Comparison of ENCODE assay signal across 1 cellular context in the genomic region with DNA sequence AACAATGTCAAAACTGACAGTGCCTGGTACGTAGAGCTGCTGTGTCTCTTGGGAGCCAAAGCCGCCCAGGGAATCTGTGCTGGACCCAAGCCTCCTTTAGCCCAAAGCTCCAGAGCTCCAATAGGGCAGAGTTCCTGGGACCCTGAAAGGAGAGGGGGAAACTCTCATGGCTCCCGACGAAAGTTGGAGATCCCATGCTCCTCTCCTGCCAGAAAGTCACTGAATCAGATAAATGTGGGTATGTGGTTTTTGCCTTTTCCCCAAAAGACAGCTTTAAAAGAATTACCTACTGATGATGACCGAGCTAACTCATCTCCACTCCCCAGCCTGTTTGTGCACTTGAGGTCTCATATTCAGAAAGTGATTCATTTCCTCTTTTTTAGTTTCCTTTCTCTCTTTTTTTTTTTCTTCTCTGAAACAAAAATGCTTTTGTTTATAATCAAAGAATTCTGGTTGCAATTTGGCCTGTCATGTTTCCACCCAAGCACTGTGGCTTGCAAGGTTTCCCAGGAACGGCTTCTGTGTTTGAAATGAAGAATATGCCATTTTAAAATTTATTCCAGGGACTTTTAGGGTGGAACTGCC.
TF ChIP-seq lines count a peak whose summit lies in the region.

No MANE protein-coding gene starts in this region.

TF ChIP-seq in GM12878, 131 proteins besides CTCF, POLR2A, EP300 and RAD21 (continued from another document and continues in another):
- TF ChIP-seq, protein P1, sequence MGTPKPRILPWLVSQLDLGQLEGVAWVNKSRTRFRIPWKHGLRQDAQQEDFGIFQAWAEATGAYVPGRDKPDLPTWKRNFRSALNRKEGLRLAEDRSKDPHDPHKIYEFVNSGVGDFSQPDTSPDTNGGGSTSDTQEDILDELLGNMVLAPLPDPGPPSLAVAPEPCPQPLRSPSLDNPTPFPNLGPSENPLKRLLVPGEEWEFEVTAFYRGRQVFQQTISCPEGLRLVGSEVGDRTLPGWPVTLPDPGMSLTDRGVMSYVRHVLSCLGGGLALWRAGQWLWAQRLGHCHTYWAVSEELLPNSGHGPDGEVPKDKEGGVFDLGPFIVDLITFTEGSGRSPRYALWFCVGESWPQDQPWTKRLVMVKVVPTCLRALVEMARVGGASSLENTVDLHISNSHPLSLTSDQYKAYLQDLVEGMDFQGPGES (IDR thresholded peaks at IDR 0.05) = no peak; the same call in 1 of the 2 replicates
- TF ChIP-seq, protein P2, sequence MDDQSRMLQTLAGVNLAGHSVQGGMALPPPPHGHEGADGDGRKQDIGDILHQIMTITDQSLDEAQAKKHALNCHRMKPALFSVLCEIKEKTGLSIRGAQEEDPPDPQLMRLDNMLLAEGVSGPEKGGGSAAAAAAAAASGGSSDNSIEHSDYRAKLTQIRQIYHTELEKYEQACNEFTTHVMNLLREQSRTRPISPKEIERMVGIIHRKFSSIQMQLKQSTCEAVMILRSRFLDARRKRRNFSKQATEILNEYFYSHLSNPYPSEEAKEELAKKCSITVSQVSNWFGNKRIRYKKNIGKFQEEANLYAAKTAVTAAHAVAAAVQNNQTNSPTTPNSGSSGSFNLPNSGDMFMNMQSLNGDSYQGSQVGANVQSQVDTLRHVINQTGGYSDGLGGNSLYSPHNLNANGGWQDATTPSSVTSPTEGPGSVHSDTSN (IDR thresholded peaks at IDR 0.05; ENCODE audit: insufficient replicate concordance, low read depth, low read length) = no peak
- TF ChIP-seq BRCA1 (IDR thresholded peaks at IDR 0.05; ENCODE audit: low read depth, low read length) (no peak), HCFC1 (IDR thresholded peaks at IDR 0.05; ENCODE audit: low read length) (no peak), IRF4 (IDR thresholded peaks at IDR 0.05; ENCODE audit: low read depth, low read length) (peak; percentile 90), WRNIP1 (IDR thresholded peaks at IDR 0.05; ENCODE audit: borderline replicate concordance, low read depth, low read length) (no peak), TBL1XR1 (IDR thresholded peaks at IDR 0.05; ENCODE audit: low read depth, low read length) (peak; percentile 71; the same call in 1 of the 2 replicates), NFIC (IDR thresholded peaks at IDR 0.05; ENCODE audit: low read depth, low read length) (peak; percentile 96), NR2F1 (conservative IDR thresholded peaks at IDR 0.05) (no peak), SMAD1 (IDR thresholded peaks at IDR 0.05; ENCODE audit: low read depth, partially characterized antibody) (peak; percentile 32), ATF7 (IDR thresholded peaks at IDR 0.05; ENCODE audit: low read depth) (peak; percentile 92), BHLHE40 (IDR thresholded peaks at IDR 0.05; ENCODE audit: borderline replicate concordance in 1 of 2, low read depth in 2 of 2, low read length in 1 of 2) (peak; percentile 38 to 73; a peak in 3 of 4 replicates), RAD51 (IDR thresholded peaks at IDR 0.05) (no peak), BACH1 (IDR thresholded peaks at IDR 0.05; ENCODE audit: borderline replicate concordance) (no peak), JUND (IDR thresholded peaks at IDR 0.05; ENCODE audit: low read depth, low read length) (peak; percentile 72; the same call in 1 of the 2 replicates), SRF (IDR thresholded peaks at IDR 0.05; ENCODE audit: low read depth in 2 of 2, low read length in 2 of 2) (peak in 1 of 2 experiments; percentile 82; a peak in 2 of 4 replicates), ZNF217 (IDR thresholded peaks at IDR 0.05) (no peak; the same call in 1 of the 2 replicates), CREM (IDR thresholded peaks at IDR 0.05; ENCODE audit: low read depth) (peak; percentile 69; the same call in 1 of the 2 replicates), KDM1A (IDR thresholded peaks at IDR 0.05; ENCODE audit: borderline replicate concordance) (no peak), MYB (IDR thresholded peaks at IDR 0.05; ENCODE audit: borderline replicate concordance, low read depth, low read length) (no peak), SIX5 (IDR thresholded peaks at IDR 0.05; ENCODE audit: low read depth, low read length, severe bottlenecking) (peak; percentile 18), GATAD2B (conservative IDR thresholded peaks at IDR 0.05; ENCODE audit: low read depth) (no peak; the same call in 1 of the 2 replicates), SP1 (IDR thresholded peaks at IDR 0.05; ENCODE audit: low read depth, low read length) (peak; percentile 31), TCF12 (IDR thresholded peaks at IDR 0.05; ENCODE audit: low read depth, low read length) (0 out of 2 replicates have a peak, but pooled peaks have one; percentile 17), MEF2A (IDR thresholded peaks at IDR 0.05; ENCODE audit: insufficient read depth, low read depth, low read length) (peak; percentile 86), CREB1 (IDR thresholded peaks at IDR 0.05; ENCODE audit: low read depth) (peak; percentile 37; the same call in 1 of the 2 replicates), RBBP5 (conservative IDR thresholded peaks at IDR 0.05) (no peak), MTA2 (IDR thresholded peaks at IDR 0.05; ENCODE audit: low read depth) (peak; percentile 82), KLF5 (IDR thresholded peaks at IDR 0.05; ENCODE audit: partially characterized antibody) (no peak), MTA3 (IDR thresholded peaks at IDR 0.05; ENCODE audit: borderline replicate concordance, low read length) (peak; percentile 59; the same call in 1 of the 2 replicates), RCOR1 (conservative IDR thresholded peaks at IDR 0.05; ENCODE audit: low read depth, low read length) (peak; percentile 94; the same call in 1 of the 2 replicates), LARP7 (IDR thresholded peaks at IDR 0.05) (no peak), ZNF207 (IDR thresholded peaks at IDR 0.05; ENCODE audit: borderline replicate concordance) (no peak; the same call in 1 of the 2 replicates), JUNB (IDR thresholded peaks at IDR 0.05) (peak; percentile 96), YBX1 (IDR thresholded peaks at IDR 0.05) (no peak)
- TF ChIP-seq, protein P3, sequence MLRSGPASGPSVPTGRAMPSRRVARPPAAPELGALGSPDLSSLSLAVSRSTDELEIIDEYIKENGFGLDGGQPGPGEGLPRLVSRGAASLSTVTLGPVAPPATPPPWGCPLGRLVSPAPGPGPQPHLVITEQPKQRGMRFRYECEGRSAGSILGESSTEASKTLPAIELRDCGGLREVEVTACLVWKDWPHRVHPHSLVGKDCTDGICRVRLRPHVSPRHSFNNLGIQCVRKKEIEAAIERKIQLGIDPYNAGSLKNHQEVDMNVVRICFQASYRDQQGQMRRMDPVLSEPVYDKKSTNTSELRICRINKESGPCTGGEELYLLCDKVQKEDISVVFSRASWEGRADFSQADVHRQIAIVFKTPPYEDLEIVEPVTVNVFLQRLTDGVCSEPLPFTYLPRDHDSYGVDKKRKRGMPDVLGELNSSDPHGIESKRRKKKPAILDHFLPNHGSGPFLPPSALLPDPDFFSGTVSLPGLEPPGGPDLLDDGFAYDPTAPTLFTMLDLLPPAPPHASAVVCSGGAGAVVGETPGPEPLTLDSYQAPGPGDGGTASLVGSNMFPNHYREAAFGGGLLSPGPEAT (IDR thresholded peaks at IDR 0.05; ENCODE audit: low read depth) = peak; percentile 94
- TF ChIP-seq, protein P4, sequence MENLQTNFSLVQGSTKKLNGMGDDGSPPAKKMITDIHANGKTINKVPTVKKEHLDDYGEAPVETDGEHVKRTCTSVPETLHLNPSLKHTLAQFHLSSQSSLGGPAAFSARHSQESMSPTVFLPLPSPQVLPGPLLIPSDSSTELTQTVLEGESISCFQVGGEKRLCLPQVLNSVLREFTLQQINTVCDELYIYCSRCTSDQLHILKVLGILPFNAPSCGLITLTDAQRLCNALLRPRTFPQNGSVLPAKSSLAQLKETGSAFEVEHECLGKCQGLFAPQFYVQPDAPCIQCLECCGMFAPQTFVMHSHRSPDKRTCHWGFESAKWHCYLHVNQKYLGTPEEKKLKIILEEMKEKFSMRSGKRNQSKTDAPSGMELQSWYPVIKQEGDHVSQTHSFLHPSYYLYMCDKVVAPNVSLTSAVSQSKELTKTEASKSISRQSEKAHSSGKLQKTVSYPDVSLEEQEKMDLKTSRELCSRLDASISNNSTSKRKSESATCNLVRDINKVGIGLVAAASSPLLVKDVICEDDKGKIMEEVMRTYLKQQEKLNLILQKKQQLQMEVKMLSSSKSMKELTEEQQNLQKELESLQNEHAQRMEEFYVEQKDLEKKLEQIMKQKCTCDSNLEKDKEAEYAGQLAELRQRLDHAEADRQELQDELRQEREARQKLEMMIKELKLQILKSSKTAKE (IDR thresholded peaks at IDR 0.05; ENCODE audit: low read depth, poor library complexity, severe bottlenecking) = peak; percentile 75
- TF ChIP-seq, protein P5, sequence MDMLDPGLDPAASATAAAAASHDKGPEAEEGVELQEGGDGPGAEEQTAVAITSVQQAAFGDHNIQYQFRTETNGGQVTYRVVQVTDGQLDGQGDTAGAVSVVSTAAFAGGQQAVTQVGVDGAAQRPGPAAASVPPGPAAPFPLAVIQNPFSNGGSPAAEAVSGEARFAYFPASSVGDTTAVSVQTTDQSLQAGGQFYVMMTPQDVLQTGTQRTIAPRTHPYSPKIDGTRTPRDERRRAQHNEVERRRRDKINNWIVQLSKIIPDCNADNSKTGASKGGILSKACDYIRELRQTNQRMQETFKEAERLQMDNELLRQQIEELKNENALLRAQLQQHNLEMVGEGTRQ (IDR thresholded peaks at IDR 0.05; ENCODE audit: borderline replicate concordance, low read depth, low read length) = no peak
- TF ChIP-seq, protein P6, sequence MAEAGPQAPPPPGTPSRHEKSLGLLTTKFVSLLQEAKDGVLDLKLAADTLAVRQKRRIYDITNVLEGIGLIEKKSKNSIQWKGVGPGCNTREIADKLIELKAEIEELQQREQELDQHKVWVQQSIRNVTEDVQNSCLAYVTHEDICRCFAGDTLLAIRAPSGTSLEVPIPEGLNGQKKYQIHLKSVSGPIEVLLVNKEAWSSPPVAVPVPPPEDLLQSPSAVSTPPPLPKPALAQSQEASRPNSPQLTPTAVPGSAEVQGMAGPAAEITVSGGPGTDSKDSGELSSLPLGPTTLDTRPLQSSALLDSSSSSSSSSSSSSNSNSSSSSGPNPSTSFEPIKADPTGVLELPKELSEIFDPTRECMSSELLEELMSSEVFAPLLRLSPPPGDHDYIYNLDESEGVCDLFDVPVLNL (IDR thresholded peaks at IDR 0.05; ENCODE audit: low read depth, low read length) = no peak
- TF ChIP-seq, protein P7, sequence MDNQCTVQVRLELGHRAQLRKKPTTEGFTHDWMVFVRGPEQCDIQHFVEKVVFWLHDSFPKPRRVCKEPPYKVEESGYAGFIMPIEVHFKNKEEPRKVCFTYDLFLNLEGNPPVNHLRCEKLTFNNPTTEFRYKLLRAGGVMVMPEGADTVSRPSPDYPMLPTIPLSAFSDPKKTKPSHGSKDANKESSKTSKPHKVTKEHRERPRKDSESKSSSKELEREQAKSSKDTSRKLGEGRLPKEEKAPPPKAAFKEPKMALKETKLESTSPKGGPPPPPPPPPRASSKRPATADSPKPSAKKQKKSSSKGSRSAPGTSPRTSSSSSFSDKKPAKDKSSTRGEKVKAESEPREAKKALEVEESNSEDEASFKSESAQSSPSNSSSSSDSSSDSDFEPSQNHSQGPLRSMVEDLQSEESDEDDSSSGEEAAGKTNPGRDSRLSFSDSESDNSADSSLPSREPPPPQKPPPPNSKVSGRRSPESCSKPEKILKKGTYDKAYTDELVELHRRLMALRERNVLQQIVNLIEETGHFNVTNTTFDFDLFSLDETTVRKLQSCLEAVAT (IDR thresholded peaks at IDR 0.05) = peak; percentile 99
- TF ChIP-seq, protein P8, sequence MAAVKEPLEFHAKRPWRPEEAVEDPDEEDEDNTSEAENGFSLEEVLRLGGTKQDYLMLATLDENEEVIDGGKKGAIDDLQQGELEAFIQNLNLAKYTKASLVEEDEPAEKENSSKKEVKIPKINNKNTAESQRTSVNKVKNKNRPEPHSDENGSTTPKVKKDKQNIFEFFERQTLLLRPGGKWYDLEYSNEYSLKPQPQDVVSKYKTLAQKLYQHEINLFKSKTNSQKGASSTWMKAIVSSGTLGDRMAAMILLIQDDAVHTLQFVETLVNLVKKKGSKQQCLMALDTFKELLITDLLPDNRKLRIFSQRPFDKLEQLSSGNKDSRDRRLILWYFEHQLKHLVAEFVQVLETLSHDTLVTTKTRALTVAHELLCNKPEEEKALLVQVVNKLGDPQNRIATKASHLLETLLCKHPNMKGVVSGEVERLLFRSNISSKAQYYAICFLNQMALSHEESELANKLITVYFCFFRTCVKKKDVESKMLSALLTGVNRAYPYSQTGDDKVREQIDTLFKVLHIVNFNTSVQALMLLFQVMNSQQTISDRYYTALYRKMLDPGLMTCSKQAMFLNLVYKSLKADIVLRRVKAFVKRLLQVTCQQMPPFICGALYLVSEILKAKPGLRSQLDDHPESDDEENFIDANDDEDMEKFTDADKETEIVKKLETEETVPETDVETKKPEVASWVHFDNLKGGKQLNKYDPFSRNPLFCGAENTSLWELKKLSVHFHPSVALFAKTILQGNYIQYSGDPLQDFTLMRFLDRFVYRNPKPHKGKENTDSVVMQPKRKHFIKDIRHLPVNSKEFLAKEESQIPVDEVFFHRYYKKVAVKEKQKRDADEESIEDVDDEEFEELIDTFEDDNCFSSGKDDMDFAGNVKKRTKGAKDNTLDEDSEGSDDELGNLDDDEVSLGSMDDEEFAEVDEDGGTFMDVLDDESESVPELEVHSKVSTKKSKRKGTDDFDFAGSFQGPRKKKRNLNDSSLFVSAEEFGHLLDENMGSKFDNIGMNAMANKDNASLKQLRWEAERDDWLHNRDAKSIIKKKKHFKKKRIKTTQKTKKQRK (IDR thresholded peaks at IDR 0.05; ENCODE audit: low read depth, low read length) = no peak
- TF ChIP-seq, protein P9, sequence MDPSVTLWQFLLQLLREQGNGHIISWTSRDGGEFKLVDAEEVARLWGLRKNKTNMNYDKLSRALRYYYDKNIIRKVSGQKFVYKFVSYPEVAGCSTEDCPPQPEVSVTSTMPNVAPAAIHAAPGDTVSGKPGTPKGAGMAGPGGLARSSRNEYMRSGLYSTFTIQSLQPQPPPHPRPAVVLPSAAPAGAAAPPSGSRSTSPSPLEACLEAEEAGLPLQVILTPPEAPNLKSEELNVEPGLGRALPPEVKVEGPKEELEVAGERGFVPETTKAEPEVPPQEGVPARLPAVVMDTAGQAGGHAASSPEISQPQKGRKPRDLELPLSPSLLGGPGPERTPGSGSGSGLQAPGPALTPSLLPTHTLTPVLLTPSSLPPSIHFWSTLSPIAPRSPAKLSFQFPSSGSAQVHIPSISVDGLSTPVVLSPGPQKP (IDR thresholded peaks at IDR 0.05; ENCODE audit: low read depth, low read length) = no peak
- TF ChIP-seq, protein P10, sequence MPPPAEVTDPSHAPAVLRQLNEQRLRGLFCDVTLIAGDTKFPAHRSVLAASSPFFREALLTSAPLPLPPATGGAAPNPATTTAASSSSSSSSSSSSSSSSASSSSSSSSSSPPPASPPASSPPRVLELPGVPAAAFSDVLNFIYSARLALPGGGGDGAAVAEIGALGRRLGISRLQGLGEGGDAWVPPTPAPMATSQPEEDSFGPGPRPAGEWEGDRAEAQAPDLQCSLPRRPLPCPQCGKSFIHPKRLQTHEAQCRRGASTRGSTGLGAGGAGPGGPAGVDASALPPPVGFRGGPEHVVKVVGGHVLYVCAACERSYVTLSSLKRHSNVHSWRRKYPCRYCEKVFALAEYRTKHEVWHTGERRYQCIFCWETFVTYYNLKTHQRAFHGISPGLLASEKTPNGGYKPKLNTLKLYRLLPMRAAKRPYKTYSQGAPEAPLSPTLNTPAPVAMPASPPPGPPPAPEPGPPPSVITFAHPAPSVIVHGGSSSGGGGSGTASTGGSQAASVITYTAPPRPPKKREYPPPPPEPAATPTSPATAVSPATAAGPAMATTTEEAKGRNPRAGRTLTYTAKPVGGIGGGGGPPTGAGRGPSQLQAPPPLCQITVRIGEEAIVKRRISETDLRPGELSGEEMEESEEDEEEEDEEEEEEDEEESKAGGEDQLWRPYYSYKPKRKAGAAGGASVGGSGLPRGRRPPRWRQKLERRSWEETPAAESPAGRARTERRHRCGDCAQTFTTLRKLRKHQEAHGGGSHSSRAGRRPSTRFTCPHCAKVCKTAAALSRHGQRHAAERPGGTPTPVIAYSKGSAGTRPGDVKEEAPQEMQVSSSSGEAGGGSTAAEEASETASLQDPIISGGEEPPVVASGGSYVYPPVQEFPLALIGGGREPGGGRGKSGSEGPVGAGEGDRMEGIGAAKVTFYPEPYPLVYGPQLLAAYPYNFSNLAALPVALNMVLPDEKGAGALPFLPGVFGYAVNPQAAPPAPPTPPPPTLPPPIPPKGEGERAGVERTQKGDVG (CRISPR knock-in tag; IDR thresholded peaks at IDR 0.05) = no peak
